Comparison of ENCODE assay signal across 8 cellular contexts in the genomic region with DNA sequence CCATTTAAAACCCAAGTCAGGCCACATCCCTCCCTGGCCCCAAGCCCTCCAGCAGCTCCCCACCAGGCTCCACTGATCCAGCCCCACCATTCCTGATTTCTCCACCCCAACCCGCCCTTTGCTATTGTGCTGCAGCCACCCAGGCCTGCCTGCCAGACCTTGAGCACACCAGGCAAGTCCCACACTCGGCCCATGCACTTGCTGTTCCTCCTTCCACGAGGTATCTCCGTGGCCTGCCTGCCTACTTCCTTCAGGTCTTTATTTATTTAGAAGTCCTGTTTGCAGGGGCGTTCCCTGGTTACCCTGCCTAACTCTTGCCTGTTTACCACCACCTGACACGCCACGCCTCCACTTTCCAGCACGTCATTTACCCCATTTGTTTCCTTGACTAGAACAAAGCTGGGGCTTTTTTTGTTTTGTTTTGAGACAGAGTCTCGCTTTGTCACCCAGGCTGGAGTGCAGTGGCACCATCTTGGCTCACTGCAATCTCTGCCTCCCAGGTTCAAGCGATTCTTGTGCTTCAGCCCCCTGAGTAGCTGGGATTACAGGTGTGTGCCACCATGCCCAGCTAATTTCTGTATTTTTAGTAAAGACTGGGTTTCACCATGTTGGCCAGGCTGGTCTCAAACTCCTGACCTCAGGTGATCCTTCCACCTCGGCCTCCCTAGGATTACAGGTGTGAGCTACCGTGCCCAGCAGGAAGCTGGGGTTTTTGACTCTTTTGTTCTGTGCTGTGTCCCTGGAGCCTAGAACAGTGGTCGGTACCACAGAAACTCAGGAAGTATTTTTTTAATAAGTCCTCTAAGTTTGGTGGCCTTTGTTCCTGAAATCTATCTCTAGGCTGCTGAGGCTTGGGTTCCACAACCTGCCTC. TPM values are rescaled to one million over a fixed set of nuclear protein-coding genes. Genes with fewer than 3 reads are reported as not detected.
A peak's percentile ranks its signal among the peaks of the same experiment; 100 is the strongest.
DNase-seq lines count a peak whose midpoint lies in the region; ATAC-seq, FAIRE-seq and TF ChIP-seq lines count a peak whose summit lies in the region.

No MANE protein-coding gene starts in this region.

- H3K27me3 ChIP-seq in right atrium auricular region (no peaks in the 10 kb centered on the region), heart right ventricle (no peaks in the 10 kb centered on the region), astrocyte (ENCODE audit: insufficient read depth, low read length) (no peaks in the 10 kb centered on the region), thymus (ENCODE audit: control insufficient read depth, insufficient read depth) (no peaks in the 10 kb centered on the region)

- H3K4me1 Mint-ChIP-seq in T-helper 17 cell (peaks cover 33% of the 10 kb centered on the region), astrocyte (ENCODE audit: low read depth, unreplicated experiment) (peaks cover 8% of the 10 kb centered on the region), nephron (peaks cover 23% of the 10 kb centered on the region)

- peak; percentile 63 for DNase-seq in right atrium auricular region (ENCODE audit: low spot score)
- DNase-seq in heart right ventricle: no peak
- DNase-seq in T-helper 17 cell: peak; percentile 79 to 89 (median 85)
- DNase-seq in astrocyte (ENCODE audit: low read depth): no peak
- no peak for DNase-seq in G401 (ENCODE audit: low spot score)

- ATAC-seq in heart right ventricle (no peak), HG02970 (IDR thresholded peaks at IDR 0.05; ENCODE audit: low FRiP score, unreplicated experiment) (peak; percentile 48), T-helper 17 cell (peak; percentile 82)

- peak overlapping the region; percentile 12 for H3K4me2 ChIP-seq in astrocyte (ENCODE audit: low read length)

- H3K27ac ChIP-seq in right atrium auricular region: peak overlapping the region; percentile 8 to 35
- H3K27ac ChIP-seq in heart right ventricle: peak overlapping the region in 2 of 10 donors; percentile 5 to 85
- peak overlapping the region; percentile 27 for H3K27ac ChIP-seq in astrocyte (ENCODE audit: low read depth, low read length)
- peak overlapping the region; percentile 72 for H3K27ac ChIP-seq in thymus (ENCODE audit: low read depth)

- no peaks in the 10 kb centered on the region for H3K9me3 ChIP-seq in right atrium auricular region
- no peaks in the 10 kb centered on the region for H3K9me3 ChIP-seq in heart right ventricle
- no peaks in the 10 kb centered on the region for H3K9me3 ChIP-seq in T-helper 17 cell (ENCODE audit: control insufficient read depth, low read length, poor library complexity, severe bottlenecking)
- H3K9me3 ChIP-seq in astrocyte (ENCODE audit: insufficient read depth, low read depth, low read length): no peaks in the 10 kb centered on the region
- H3K9me3 ChIP-seq in thymus (ENCODE audit: control insufficient read depth): no peaks in the 10 kb centered on the region

- TF ChIP-seq CTCF in right atrium auricular region (IDR thresholded peaks at IDR 0.05) (no peak), heart right ventricle (IDR thresholded peaks at IDR 0.05) (no peak), astrocyte (IDR thresholded peaks at IDR 0.05; ENCODE audit: insufficient read depth, low read depth, low read length) (no peak), nephron (IDR thresholded peaks at IDR 0.05; ENCODE audit: unreplicated experiment in 3 of 3) (no peak)

- peak overlapping the region; percentile 37 for H3K9ac ChIP-seq in astrocyte (ENCODE audit: low read length)

- intact Hi-C loops in heart right ventricle (cut with DNase I): loop anchor here (1.0 to 5.0 kb wide), 9 partner anchors 115 to 243 kb away; a partner anchor contains a TSS

- H3K27ac Mint-ChIP-seq in T-helper 17 cell: peak overlapping the region; percentile 99
- H3K27ac Mint-ChIP-seq in astrocyte (ENCODE audit: unreplicated experiment): peak overlapping the region; percentile 90
- H3K27ac Mint-ChIP-seq in nephron: peak overlapping the region; percentile 42 to 61 (median 59)

- no peaks in the 10 kb centered on the region for H3K36me3 Mint-ChIP-seq in T-helper 17 cell (ENCODE audit: low read depth)
- H3K36me3 Mint-ChIP-seq in astrocyte (ENCODE audit: low read depth, unreplicated experiment): no peaks in the 10 kb centered on the region
- peaks cover 11% of the 10 kb centered on the region for H3K36me3 Mint-ChIP-seq in nephron (ENCODE audit: low read depth)

- H3K4me3 ChIP-seq in right atrium auricular region: no peak overlapping the region
- no peak overlapping the region for H3K4me3 ChIP-seq in heart right ventricle
- no peak overlapping the region for H3K4me3 ChIP-seq in astrocyte (ENCODE audit: insufficient read depth, low read depth, low read length)
- H3K4me3 ChIP-seq in thymus (ENCODE audit: low read length): no peak overlapping the region

- H3K4me1 ChIP-seq in right atrium auricular region (peaks cover 0 to 32% of the 10 kb centered on the region in 2 donors), heart right ventricle (peaks cover 0 to 30% (median 7%) of the 10 kb centered on the region in 9 donors), astrocyte (ENCODE audit: insufficient read depth, low read length) (peaks cover 14% of the 10 kb centered on the region), thymus (ENCODE audit: control insufficient read depth, insufficient read depth, low read length) (no peaks in the 10 kb centered on the region)

- 85 to 87% methylated on average over 13 of the region's 13 CpGs for WGBS in heart right ventricle, 2 donors
- 83% methylated on average over 13 of the region's 13 CpGs for WGBS in thymus

- no peaks in the 10 kb centered on the region for H3K36me3 ChIP-seq in right atrium auricular region
- peaks cover 0 to 12% (median 0%) of the 10 kb centered on the region in 9 donors for H3K36me3 ChIP-seq in heart right ventricle
- peaks cover 4% of the 10 kb centered on the region for H3K36me3 ChIP-seq in astrocyte (ENCODE audit: insufficient read depth, low read length)
- H3K36me3 ChIP-seq in thymus (ENCODE audit: control insufficient read depth, insufficient read depth): peaks cover 41% of the 10 kb centered on the region

- H3K9me3 Mint-ChIP-seq in astrocyte (ENCODE audit: unreplicated experiment) (no peaks in the 10 kb centered on the region), nephron (no peaks in the 10 kb centered on the region)

- H3K79me2 ChIP-seq in astrocyte (ENCODE audit: insufficient read depth, low read length): no peaks in the 10 kb centered on the region

- no peak for FAIRE-seq in astrocyte (lab: Jason Lieb, UNC)

- H3K4me3 Mint-ChIP-seq in T-helper 17 cell (peak overlapping the region; percentile 91), astrocyte (ENCODE audit: unreplicated experiment) (peak overlapping the region; percentile 14), nephron (peak overlapping the region in 1 of 3 experiments; percentile 14)

- H3K27me3 Mint-ChIP-seq in T-helper 17 cell (no peaks in the 10 kb centered on the region), astrocyte (ENCODE audit: low read depth, unreplicated experiment) (no peaks in the 10 kb centered on the region), nephron (ENCODE audit: low read depth) (peaks cover 15% of the 10 kb centered on the region)

- in situ Hi-C loops in G401 (cut with HindIII; ENCODE audit: low sequenced_read_pairs): no loop called here

- H4K20me1 ChIP-seq in astrocyte (ENCODE audit: insufficient read depth, low read length): peaks cover 9% of the 10 kb centered on the region

- no peak overlapping the region for H2AFZ ChIP-seq in astrocyte (ENCODE audit: low read depth, low read length)

RNA-seq across cellular contexts. Expression of a gene that starts 6.7 kb away (rescaled TPM):
- not detected for total RNA-seq in right atrium auricular region
- total RNA-seq in heart right ventricle: 1 to 10 TPM in 1 of 10 donors, under 1 TPM in 5, not detected in 4; 0.34 to 3.5 (median 0.66) TPM
- polyA plus RNA-seq in heart right ventricle: 1 to 10 TPM; 1.0 to 1.7 TPM
- total RNA-seq in T-helper 17 cell: 10 to 100 TPM; 26.9 to 28.3 TPM
- 0.84 and 2.0 TPM in 2 replicates for total RNA-seq in astrocyte
- 13.1 TPM for polyA plus RNA-seq in thymus
- 89.5 and 91.5 TPM in 2 replicates for total RNA-seq in G401 (2014; rRNA removed; shearing (Covaris generic))

RNA-seq across cellular contexts. Expression of a gene that starts 13.6 kb away (rescaled TPM):
- total RNA-seq in right atrium auricular region: under 1 TPM; 0.11 to 0.12 TPM
- under 1 TPM; 0.24 to 0.77 (median 0.48) TPM for total RNA-seq in heart right ventricle
- under 1 TPM; 0.03 to 0.44 TPM for polyA plus RNA-seq in heart right ventricle
- 10 to 100 TPM; 10.2 to 23.9 TPM for total RNA-seq in T-helper 17 cell
- 0.12 TPM in 1 of 2 replicates, not detected in the other for total RNA-seq in astrocyte
- polyA plus RNA-seq in thymus: 6.1 TPM
- 0.03 and 0.12 TPM in 2 replicates for total RNA-seq in G401 (2014; rRNA removed; shearing (Covaris generic))

RNA-seq across cellular contexts. Expression of a gene that starts 25.3 kb away (rescaled TPM):
- total RNA-seq in right atrium auricular region (under 1 TPM; 0.31 to 0.67 TPM), heart right ventricle (1 to 10 TPM in 9 of 10 donors, under 1 TPM in 1; 0.78 to 4.6 (median 1.4) TPM), T-helper 17 cell (1 to 10 TPM in 1 of 2 donors, not detected in 1; 1.6 TPM), astrocyte (not detected in 2 replicates)
- polyA plus RNA-seq in heart right ventricle (1 to 10 TPM in 1 of 2 donors, under 1 TPM in 1; 0.16 to 3.5 TPM), thymus (2.9 TPM)
- 0.78 and 5.5 TPM in 2 replicates for total RNA-seq in G401 (2014; rRNA removed; shearing (Covaris generic))

RNA-seq across cellular contexts. Expression of a gene that starts 29.0 kb away (rescaled TPM):
- total RNA-seq in right atrium auricular region (under 1 TPM in 1 of 2 donors, not detected in 1; 0.07 TPM), heart right ventricle (under 1 TPM in 4 of 10 donors, not detected in 6; 0.06 to 0.44 (median 0.10) TPM), T-helper 17 cell (under 1 TPM in 1 of 2 donors, not detected in 1; 0.42 TPM), astrocyte (0.43 and 0.52 TPM in 2 replicates)
- polyA plus RNA-seq in heart right ventricle (under 1 TPM; 0.03 to 0.22 TPM), thymus (1.2 TPM)
- total RNA-seq in G401 (2014; rRNA removed; shearing (Covaris generic)): 1.2 and 2.4 TPM in 2 replicates

Comparison
In these comparisons a context has a peak if more than half of its experiments do, and no peak if none do; other contexts are left out.
1. DNase-seq: peak in right atrium auricular region (single experiment) and T-helper 17 cell (3 of 3); none in heart right ventricle (0 of 2), astrocyte (single experiment) and G401 (single experiment).
2. ATAC-seq: peak in HG02970 (single experiment) and T-helper 17 cell (single experiment); none in heart right ventricle (0 of 8).
3. Peak in every context shown above with its lines, with median percentiles within 50 percentile points of each other: H3K27ac Mint-ChIP-seq.